In the genomic region with DNA sequence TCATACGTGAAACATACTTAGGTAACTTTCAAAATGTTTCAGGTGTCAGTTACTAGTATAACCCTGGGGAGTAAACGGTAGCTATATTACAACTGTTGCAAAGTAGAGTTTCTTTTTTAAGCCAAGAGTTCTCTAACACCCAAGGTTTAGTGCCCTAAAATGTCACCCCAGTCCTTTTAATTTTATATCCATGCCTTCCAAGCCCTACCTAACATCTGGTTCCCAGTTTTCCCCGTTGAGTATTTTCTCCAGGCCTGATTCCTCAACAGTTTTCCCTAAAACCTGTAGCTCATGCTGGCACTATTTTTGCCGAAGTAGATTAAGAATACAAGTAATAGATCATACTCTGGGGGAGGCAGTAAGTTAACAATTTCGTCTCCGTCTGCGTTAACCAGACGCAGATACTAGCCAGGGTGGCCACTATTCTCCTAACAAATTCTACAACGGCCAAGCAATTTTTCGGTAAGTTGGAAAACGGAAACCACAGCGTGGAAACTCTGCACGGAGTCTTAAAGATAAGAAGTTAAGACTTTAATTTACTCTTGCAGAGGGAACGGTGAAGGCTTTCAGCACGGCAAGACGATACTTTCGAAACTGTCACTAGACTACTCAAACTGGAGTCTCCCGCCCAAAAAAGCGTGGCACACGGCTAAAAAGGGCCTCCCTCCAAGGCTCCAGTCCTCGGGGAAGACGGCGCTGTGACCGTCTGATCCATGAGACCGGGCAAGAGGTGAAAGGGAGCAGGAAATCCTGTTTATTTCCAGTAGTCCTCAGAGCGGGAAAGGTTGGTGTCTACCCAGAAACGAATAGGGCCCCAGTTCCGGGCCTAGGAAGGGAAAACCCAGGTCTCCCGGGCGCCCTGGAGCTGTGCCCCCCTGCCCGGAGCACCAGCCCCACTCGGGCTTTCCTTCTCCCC, we compare ENCODE assay signal across 7 cellular contexts. TPM values are rescaled to one million over a fixed set of nuclear protein-coding genes. Genes with fewer than 3 reads are reported as not detected.
DNase-seq lines count a peak whose midpoint lies in the region; ATAC-seq, FAIRE-seq and TF ChIP-seq lines count a peak whose summit lies in the region.

No MANE protein-coding gene starts in this region.

- ATAC-seq in HG03457 (IDR thresholded peaks at IDR 0.05; ENCODE audit: unreplicated experiment) (peak; percentile 5), Right ventricle myocardium superior (ENCODE audit: poor library complexity) (peak; percentile 6), HG03159 (IDR thresholded peaks at IDR 0.05; ENCODE audit: unreplicated experiment) (no peak)
- ATAC-seq in activated T-cell treated with anti-CD3 and anti-CD28 coated beads, Interleukin-2, amount 50 U/mL, for 72 hours (replicated peaks in 1 of 2) = no peak

- no peaks in the 10 kb centered on the region for H3K27me3 Mint-ChIP-seq in activated T-cell treated with anti-CD3 and anti-CD28 coated beads, Interleukin-2, amount 50 U/mL, for 72 hours (ENCODE audit: low read depth)

- peak overlapping the region; percentile 98 for H3K27ac Mint-ChIP-seq in activated T-cell treated with anti-CD3 and anti-CD28 coated beads, Interleukin-2, amount 50 U/mL, for 72 hours

- no peaks in the 10 kb centered on the region for H3K9me3 Mint-ChIP-seq in activated T-cell treated with anti-CD3 and anti-CD28 coated beads, Interleukin-2, amount 50 U/mL, for 72 hours

- intact Hi-C loops in Right ventricle myocardium superior (cut with DNase I) = no loop called here

- peak; percentile 29 for DNase-seq in GM12892 (ENCODE audit: insufficient read length)
- DNase-seq in activated T-cell treated with anti-CD3 and anti-CD28 coated beads, Interleukin-2, amount 50 U/mL, for 72 hours = peak in 1 of 2 donors; percentile 40
- no peak for DNase-seq in Right ventricle myocardium superior
- DNase-seq in renal cortical epithelial cell (ENCODE audit: low read depth) = peak; percentile 31
- no peak for DNase-seq in midbrain (lab: John Stamatoyannopoulos, UW)

- peaks cover 15 to 40% of the 10 kb centered on the region in 2 donors for H3K36me3 Mint-ChIP-seq in activated T-cell treated with anti-CD3 and anti-CD28 coated beads, Interleukin-2, amount 50 U/mL, for 72 hours (ENCODE audit: insufficient read depth in 2 of 2)

- no peak for TF ChIP-seq POLR2A in GM12892 (IDR thresholded peaks at IDR 0.05; ENCODE audit: low read depth, low read length)

- peaks cover 56% of the 10 kb centered on the region for H3K4me1 Mint-ChIP-seq in activated T-cell treated with anti-CD3 and anti-CD28 coated beads, Interleukin-2, amount 50 U/mL, for 72 hours (ENCODE audit: low read depth)

- FAIRE-seq in GM12892 (lab: Jason Lieb, UNC) = peak; percentile 27

- H3K4me3 Mint-ChIP-seq in activated T-cell treated with anti-CD3 and anti-CD28 coated beads, Interleukin-2, amount 50 U/mL, for 72 hours = peak overlapping the region; percentile 91 to 99

RNA-seq across cellular contexts. Expression of a gene that starts 0.9 kb away (rescaled TPM):
- polyA plus RNA-seq in GM12892 (2012; ENCODE audit: missing spikeins) = 62.8 TPM
- total RNA-seq in activated T-cell treated with anti-CD3 and anti-CD28 coated beads, Interleukin-2, amount 50 U/mL, for 72 hours = 100 to 1,000 TPM; 123 to 141 TPM
- total RNA-seq in Right ventricle myocardium superior (50.9 TPM), renal cortical epithelial cell (19.3 and 46.8 TPM in 2 replicates)

RNA-seq across cellular contexts. Expression of a gene that starts 50.0 kb away (rescaled TPM):
- polyA plus RNA-seq in GM12892 (2012; ENCODE audit: missing spikeins) = 27.9 TPM
- total RNA-seq in activated T-cell treated with anti-CD3 and anti-CD28 coated beads, Interleukin-2, amount 50 U/mL, for 72 hours = 10 to 100 TPM; 23.5 to 37.0 TPM
- total RNA-seq in Right ventricle myocardium superior = 33.1 TPM
- 17.7 and 21.5 TPM in 2 replicates for total RNA-seq in renal cortical epithelial cell

RNA-seq across cellular contexts. Expression of a gene that starts 55.6 kb away (rescaled TPM):
- polyA plus RNA-seq in GM12892 (2012; ENCODE audit: missing spikeins) = not detected
- total RNA-seq in activated T-cell treated with anti-CD3 and anti-CD28 coated beads, Interleukin-2, amount 50 U/mL, for 72 hours = under 1 TPM; 0.17 to 0.83 TPM
- 22.1 TPM for total RNA-seq in Right ventricle myocardium superior
- 25.7 and 50.7 TPM in 2 replicates for total RNA-seq in renal cortical epithelial cell

RNA-seq across cellular contexts. Expression of a gene that starts 57.1 kb away (rescaled TPM):
- 0.11 TPM for polyA plus RNA-seq in GM12892 (2012; ENCODE audit: missing spikeins)
- under 1 TPM; 0.36 to 0.46 TPM for total RNA-seq in activated T-cell treated with anti-CD3 and anti-CD28 coated beads, Interleukin-2, amount 50 U/mL, for 72 hours
- total RNA-seq in Right ventricle myocardium superior = 2.3 TPM
- total RNA-seq in renal cortical epithelial cell = 2.9 and 9.0 TPM in 2 replicates

Comparison
In these comparisons a context has a peak if more than half of its experiments do, and no peak if none do; other contexts are left out.
1. DNase-seq: peak in GM12892 (single experiment) and renal cortical epithelial cell (single experiment); none in Right ventricle myocardium superior (single experiment) and midbrain (single experiment).
2. ATAC-seq: peak in HG03457 (single experiment) and Right ventricle myocardium superior (single experiment); none in activated T-cell treated with anti-CD3 and anti-CD28 coated beads, Interleukin-2, amount 50 U/mL, for 72 hours (0 of 2) and HG03159 (single experiment).
3. RNA of a gene that starts 55.6 kb away (total RNA-seq): 25.7 to 50.7 TPM in renal cortical epithelial cell and 22.1 TPM in Right ventricle myocardium superior (single experiment); 0.17 to 0.83 TPM in activated T-cell treated with anti-CD3 and anti-CD28 coated beads, Interleukin-2, amount 50 U/mL, for 72 hours; every median in the first group is over 10 times any median in the second.